Comparison of ENCODE assay signal across 30 cellular contexts in genomic region chr18:78975282-78975681, GRCh38. TPM values are rescaled to one million over a fixed set of nuclear protein-coding genes. Genes with fewer than 3 reads are reported as not detected.
DNase-seq lines count a peak whose midpoint lies in the region; ATAC-seq and TF ChIP-seq lines count a peak whose summit lies in the region.
"Had no signal": no experiment of that assay in that cellular context is flagged by ENCODE, and none has a peak within 500 bp of the region (broad histone marks: within the 10 kb centered on the region; RNA-seq: fewer than 3 reads in every experiment).

No MANE protein-coding gene starts in this region.

- TF ChIP-seq CTCF in GM23338 (conservative IDR thresholded peaks at IDR 0.05; ENCODE audit: low read depth in 2 of 2), result no peak

- peak overlapping the region; percentile 53 for H3K4me3 ChIP-seq in GM23338
- H3K4me3 ChIP-seq in iPS-15b (ENCODE audit: low read depth, low read length), result peak overlapping the region; percentile 48
- H3K4me3 ChIP-seq: adrenal gland; BLaER1 treated with 17β-estradiol and CSF1 and Interleukin-3, amounts not matched to agents 10 nM and 100 nM; body of pancreas; esophagus muscularis mucosa; lower lobe of right lung; ovary; thoracic aorta had no signal

- H3K36me3 Mint-ChIP-seq in GM23338 (ENCODE audit: low read depth), result peaks cover 5% of the 10 kb centered on the region; the same call in 2 of the 3 replicates
- H3K36me3 Mint-ChIP-seq: IgD-negative memory B cell had no signal

- H3K36me3 ChIP-seq in GM23338 (ENCODE audit: insufficient read depth), result no peaks in the 10 kb centered on the region
- no peaks in the 10 kb centered on the region for H3K36me3 ChIP-seq in iPS-15b (ENCODE audit: control insufficient read depth, insufficient read depth, low read length)
- H3K36me3 ChIP-seq: adrenal gland; BLaER1 treated with 17β-estradiol and CSF1 and Interleukin-3, amounts not matched to agents 10 nM and 100 nM; esophagus muscularis mucosa; lower lobe of right lung; ovary; thoracic aorta had no signal

- DNase-seq in GM23338 (ENCODE audit: low spot score) (no peak), NCI-H345 (lab: John Stamatoyannopoulos, UW) (peak; percentile 42), retina (peak; percentile 58)
- no peak for DNase-seq in activated naive CD4-positive, alpha-beta T cell treated with Interleukin-2 at 50 U/mL for 16 hours
- no peak for DNase-seq in stimulated activated CD4-positive, alpha-beta T cell treated with anti-CD3 and anti-CD28 coated beads, Interleukin-4, amount 100 ng/mL, for 1 hour
- DNase-seq: activated CD4-positive, alpha-beta T cell treated with anti-CD3 and anti-CD28 coated beads, Interleukin-2, amount 50 U/mL, for 1 hour; activated CD4-positive, CD25-positive, alpha-beta regulatory T cell; activated naive CD4-positive, alpha-beta T cell; adrenal gland; body of pancreas; dermis blood vessel endothelial cell; foreskin fibroblast; kidney glomerular epithelial cell; lower lobe of right lung; naive thymus-derived CD4-positive, alpha-beta T cell; NCI-H1694 treated with DMSO at 0.1 percent for 48 hours; NCI-H2171 treated with DMSO at 0.1 percent for 48 hours; NCI-H524; ovary; right cardiac atrium; stimulated activated CD4-positive, alpha-beta T cell treated with anti-CD3 and anti-CD28 coated beads, Interleukin-1b, Interleukin-23, amount 100 ng/mL, for 48 hours; T1000 had no signal

- peaks cover 44% of the 10 kb centered on the region for H3K4me1 ChIP-seq in GM23338 (ENCODE audit: insufficient read depth)
- H3K4me1 ChIP-seq in iPS-15b (ENCODE audit: control insufficient read depth, insufficient read depth, low read length), result peaks cover 11% of the 10 kb centered on the region
- H3K4me1 ChIP-seq: BLaER1 treated with 17β-estradiol and CSF1 and Interleukin-3, amounts not matched to agents 10 nM and 100 nM had no signal

- H3K9me3 ChIP-seq in iPS-15b (ENCODE audit: control insufficient read depth, insufficient read depth, low read length), result no peaks in the 10 kb centered on the region
- H3K9me3 ChIP-seq: adrenal gland, body of pancreas, esophagus muscularis mucosa, lower lobe of right lung, ovary, thoracic aorta had no signal

- H3K27ac Mint-ChIP-seq in GM23338, result no peak overlapping the region
- H3K27ac Mint-ChIP-seq: stimulated activated naive CD8-positive, alpha-beta T cell treated with anti-CD3 and anti-CD28 coated beads, Interleukin-15, Interleukin-2, amounts not matched to agents 100 ng/mL and 50 ng/mL, for 24 hours had no signal

- H3K9me2 ChIP-seq in GM23338 (ENCODE audit: insufficient read depth), result no peaks in the 10 kb centered on the region

- H4K20me1 ChIP-seq in GM23338 (replicated peaks; ENCODE audit: insufficient read depth), result peaks cover 5% of the 10 kb centered on the region; the same call in 1 of the 2 replicates
- H4K20me1 ChIP-seq: BLaER1 treated with 17β-estradiol and CSF1 and Interleukin-3, amounts not matched to agents 10 nM and 100 nM had no signal

- H3K27ac ChIP-seq in GM23338 (ENCODE audit: low read depth), result no peak overlapping the region
- H3K27ac ChIP-seq: adrenal gland; BLaER1 treated with 17β-estradiol and CSF1 and Interleukin-3, amounts not matched to agents 10 nM and 100 nM; body of pancreas; esophagus muscularis mucosa; lower lobe of right lung; ovary; thoracic aorta had no signal

- H3K9me3 Mint-ChIP-seq in GM23338, result peaks cover 16% of the 10 kb centered on the region
- H3K9me3 Mint-ChIP-seq: IgD-negative memory B cell; stimulated activated naive CD8-positive, alpha-beta T cell treated with anti-CD3 and anti-CD28 coated beads, Interleukin-15, Interleukin-2, amounts not matched to agents 100 ng/mL and 50 ng/mL, for 24 hours had no signal

- peaks cover 77% of the 10 kb centered on the region for H3K27me3 Mint-ChIP-seq in GM23338 (ENCODE audit: insufficient read depth, low read depth, poor library complexity)

- H3K27me3 ChIP-seq in GM23338 (ENCODE audit: insufficient read depth), result peaks cover 86% of the 10 kb centered on the region
- peaks cover 76% of the 10 kb centered on the region for H3K27me3 ChIP-seq in iPS-15b (ENCODE audit: control insufficient read depth, insufficient read depth, low read length)

- ATAC-seq in GM23338 (no peak), GM21367 (IDR thresholded peaks at IDR 0.05; ENCODE audit: unreplicated experiment) (no peak)
- ATAC-seq: body of pancreas; lower lobe of right lung; naive thymus-derived CD4-positive, alpha-beta T cell; right cardiac atrium had no signal

- H3K4me2 ChIP-seq in GM23338, result peak overlapping the region; percentile 82
- H3K4me2 ChIP-seq: BLaER1 treated with 17β-estradiol and CSF1 and Interleukin-3, amounts not matched to agents 10 nM and 100 nM had no signal

- peaks cover 39% of the 10 kb centered on the region for H3K4me1 Mint-ChIP-seq in GM23338

- peak overlapping the region; percentile 14; the same call in 1 of the 3 replicates for H3K4me3 Mint-ChIP-seq in GM23338
- H3K4me3 Mint-ChIP-seq: IgD-negative memory B cell had no signal

- H3K79me2 ChIP-seq in GM23338 (replicated peaks; ENCODE audit: insufficient read depth), result no peaks in the 10 kb centered on the region

- no peak overlapping the region for H2AFZ ChIP-seq in GM23338

- no peak overlapping the region for H3K9ac ChIP-seq in iPS-15b (ENCODE audit: low read depth, low read length)
- H3K9ac ChIP-seq: BLaER1 treated with 17β-estradiol and CSF1 and Interleukin-3, amounts not matched to agents 10 nM and 100 nM had no signal

- H3F3A ChIP-seq in GM23338 (replicated peaks; ENCODE audit: low read depth), result peaks cover 30% of the 10 kb centered on the region

TF ChIP-seq in GM23338, 12 proteins besides CTCF, POLR2A, EP300 and RAD21:
- TF ChIP-seq EZH2 (IDR thresholded peaks at IDR 0.05; ENCODE audit: low read depth, unreplicated experiment), result peak; percentile 49
- TF ChIP-seq ZNF331 (CRISPR knock-in tag; IDR thresholded peaks at IDR 0.05; ENCODE audit: low read depth), result no peak

RNA-seq across cellular contexts. Expression of gene SALL3, which starts 4.3 kb away (rescaled TPM):
- total RNA-seq in GM23338 (2014; rRNA removed; shearing (Covaris generic)), result 29.0 and 39.8 TPM in 2 replicates
- polyA plus RNA-seq in GM23338 (2016; fragmentation: Nextera tagmentation; extraction: Ambion mirVana), result 11.0 and 16.9 TPM in 2 replicates
- total RNA-seq: body of pancreas; esophagus muscularis mucosa; lower lobe of right lung; naive thymus-derived CD4-positive, alpha-beta T cell; SK-MEL-5; thoracic aorta had no signal
- polyA plus RNA-seq: adrenal gland; IgD-negative memory B cell; naive thymus-derived CD4-positive, alpha-beta T cell had no signal

Comparison
In these comparisons a context has a peak if more than half of its experiments do, and no peak if none do; other contexts are left out.
1. DNase-seq: peak in NCI-H345 (single experiment) and retina (single experiment); none in GM23338 (single experiment), activated naive CD4-positive, alpha-beta T cell treated with Interleukin-2 at 50 U/mL for 16 hours (single experiment) and stimulated activated CD4-positive, alpha-beta T cell treated with anti-CD3 and anti-CD28 coated beads, Interleukin-4, amount 100 ng/mL, for 1 hour (single experiment).